Comparison of ENCODE assay signal across 2 cellular contexts in the genomic region with DNA sequence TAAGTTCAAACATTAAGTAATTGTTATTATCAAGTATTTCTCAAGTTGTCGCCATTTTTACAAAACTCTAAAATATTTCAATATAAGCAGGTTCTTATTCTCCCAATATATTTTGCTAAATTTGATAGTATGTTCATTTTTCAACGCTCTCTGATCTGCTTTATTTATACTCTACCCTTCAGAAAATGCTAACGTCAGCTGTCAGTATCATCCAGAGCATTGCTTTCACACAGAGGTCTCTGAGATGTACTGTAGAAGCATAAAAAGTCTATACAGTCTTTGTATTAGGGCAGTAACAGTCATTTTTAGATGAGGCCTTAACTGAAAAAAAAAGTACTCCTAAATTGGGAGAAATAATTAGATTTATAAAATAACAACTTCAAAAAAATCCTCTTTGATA.
TF ChIP-seq lines count a peak whose summit lies in the region.

No MANE protein-coding gene starts in this region.

TF ChIP-seq in HepG2, 621 proteins besides CTCF, POLR2A, EP300 and RAD21:
- TF ChIP-seq MAFK (conservative IDR thresholded peaks at IDR 0.05 in 1 of 2, IDR thresholded peaks at IDR 0.05 in 1 of 2; ENCODE audit: low read length in 2 of 2) (peak; percentile 80 to 86), MAFF (IDR thresholded peaks at IDR 0.05; ENCODE audit: low read depth, low read length) (peak; percentile 69; the same call in 1 of the 2 replicates), ZSCAN21 (CRISPR knock-in tag; IDR thresholded peaks at IDR 0.05; ENCODE audit: borderline replicate concordance) (no peak), ETV6 (CRISPR knock-in tag; conservative IDR thresholded peaks at IDR 0.05) (no peak), ZSCAN20 (CRISPR knock-in tag; IDR thresholded peaks at IDR 0.05; ENCODE audit: borderline replicate concordance) (no peak), ZMYM4 (CRISPR knock-in tag; IDR thresholded peaks at IDR 0.05) (no peak), CBFB (CRISPR knock-in tag; IDR thresholded peaks at IDR 0.05) (no peak), FOXO1 (CRISPR knock-in tag; IDR thresholded peaks at IDR 0.05) (no peak), RFX3 (CRISPR knock-in tag; IDR thresholded peaks at IDR 0.05) (no peak)
- TF ChIP-seq, protein P1, sequence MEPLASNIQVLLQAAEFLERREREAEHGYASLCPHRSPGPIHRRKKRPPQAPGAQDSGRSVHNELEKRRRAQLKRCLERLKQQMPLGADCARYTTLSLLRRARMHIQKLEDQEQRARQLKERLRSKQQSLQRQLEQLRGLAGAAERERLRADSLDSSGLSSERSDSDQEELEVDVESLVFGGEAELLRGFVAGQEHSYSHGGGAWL (CRISPR knock-in tag; IDR thresholded peaks at IDR 0.05): no peak
TF ChIP-seq in HepG2: peak in this region for 2.

TF ChIP-seq in IMR-90, 13 proteins besides CTCF, POLR2A, EP300 and RAD21:
- TF ChIP-seq CHD1 (IDR thresholded peaks at IDR 0.05; ENCODE audit: low read depth, low read length): no peak
- peak; percentile 15; the same call in 1 of the 2 replicates for TF ChIP-seq MAFK (IDR thresholded peaks at IDR 0.05; ENCODE audit: low read depth, low read length)
